ENCODE assay signal across 15 cellular contexts in the genomic region with DNA sequence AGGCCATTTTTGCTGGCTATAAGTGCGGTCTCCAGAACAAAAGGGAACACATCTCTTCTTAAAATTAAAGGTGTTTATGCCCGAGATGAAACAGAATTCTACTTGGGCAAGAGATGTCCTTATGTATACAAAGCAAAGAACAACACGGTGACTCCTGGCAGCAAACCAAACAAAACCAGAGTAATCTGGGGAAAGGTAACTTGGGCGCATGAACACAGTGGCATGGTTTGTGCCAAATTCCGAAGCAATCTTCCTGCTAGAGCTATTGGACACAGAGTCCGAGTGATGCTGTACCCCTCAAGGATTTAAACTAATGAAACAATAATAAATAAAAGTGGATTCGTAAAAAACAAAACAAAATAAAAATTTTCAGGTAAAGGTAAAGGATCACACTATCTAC.
"Had no signal": no experiment of that assay in that cellular context is flagged by ENCODE, and none has a peak within 500 bp of the region (broad histone marks: within the 10 kb centered on the region; RNA-seq: fewer than 3 reads in every experiment).

No MANE protein-coding gene starts in this region.

- H3K9me3 ChIP-seq: esophagus muscularis mucosa, gastrocnemius medialis, uterus had no signal

- H3K27me3 ChIP-seq: esophagus muscularis mucosa, gastrocnemius medialis, hepatocyte, uterus had no signal

- H3K4me1 ChIP-seq: esophagus muscularis mucosa, gastrocnemius medialis, parathyroid adenoma, uterus had no signal

- H3K4me3 ChIP-seq: esophagus muscularis mucosa, gastrocnemius medialis, hepatocyte, lung, smooth muscle cell, uterus had no signal

- DNase-seq: cerebellar nuclear complex; effector memory CD8-positive, alpha-beta T cell; gastrocnemius medialis; kidney; mesenchymal stem cell; naive B cell; stimulated activated CD4-positive, alpha-beta T cell treated with anti-CD3 and anti-CD28 coated beads, Interleukin-2, amount 100 ng/mL, for 48 hours; stimulated activated naive CD4-positive, alpha-beta T cell treated with Interleukin-2 at 50 U/mL for 16 hours; uterus had no signal

- ATAC-seq: effector memory CD8-positive, alpha-beta T cell; gastrocnemius medialis had no signal

- H3K27ac ChIP-seq: epithelial cell of prostate, esophagus muscularis mucosa, gastrocnemius medialis, hepatocyte, parathyroid adenoma, uterus had no signal

- H3K36me3 ChIP-seq: gastrocnemius medialis, uterus had no signal
